1 cellular context compared by ENCODE assay signal in genomic region chr12:102913453-102914226, GRCh38.
TF ChIP-seq lines count a peak whose summit lies in the region.

No MANE protein-coding gene starts in this region.

TF ChIP-seq in HepG2, 621 proteins besides CTCF, POLR2A, EP300 and RAD21 (continued from another document):
- TF ChIP-seq HNF1A (IDR thresholded peaks at IDR 0.05; ENCODE audit: low read depth) (no peak), HNF1A (CRISPR knock-in tag; IDR thresholded peaks at IDR 0.05; ENCODE audit: borderline replicate concordance) (no peak), ATF4 (CRISPR knock-in tag; IDR thresholded peaks at IDR 0.05) (peak in 1 of 2 experiments; percentile 51; a peak in 1 of 4 replicates), LBX2 (CRISPR knock-in tag; IDR thresholded peaks at IDR 0.05; ENCODE audit: borderline replicate concordance) (no peak), NR2F1 (CRISPR knock-in tag; IDR thresholded peaks at IDR 0.05) (0 out of 4 replicates have a peak, but pooled peaks of 1 of the 2 experiments have one; percentile 31), TFE3 (CRISPR knock-in tag; IDR thresholded peaks at IDR 0.05) (0 out of 2 replicates have a peak, but pooled peaks have one; percentile 26), SIN3A (IDR thresholded peaks at IDR 0.05; ENCODE audit: borderline replicate concordance, low read depth, low read length) (no peak), EZH2 (conservative IDR thresholded peaks at IDR 0.05; ENCODE audit: low read depth, low read length) (no peak), TSC22D2 (CRISPR knock-in tag; IDR thresholded peaks at IDR 0.05; ENCODE audit: borderline replicate concordance) (no peak), ZBTB3 (CRISPR knock-in tag; IDR thresholded peaks at IDR 0.05; ENCODE audit: borderline replicate concordance, low read depth) (no peak), KDM4B (CRISPR knock-in tag; IDR thresholded peaks at IDR 0.05) (no peak), ZNF772 (CRISPR knock-in tag; IDR thresholded peaks at IDR 0.05) (no peak), ZNF737 (CRISPR knock-in tag; IDR thresholded peaks at IDR 0.05; ENCODE audit: borderline replicate concordance) (no peak), ARID3A (IDR thresholded peaks at IDR 0.05; ENCODE audit: low read depth, low read length) (peak; percentile 30; the same call in 1 of the 2 replicates), ONECUT2 (CRISPR knock-in tag; IDR thresholded peaks at IDR 0.05) (0 out of 2 replicates have a peak, but pooled peaks have one; percentile 7), YEATS2 (CRISPR knock-in tag; IDR thresholded peaks at IDR 0.05; ENCODE audit: borderline replicate concordance) (no peak), NR2F6 (IDR thresholded peaks at IDR 0.05) (peak; percentile 87), NR2F6 (CRISPR knock-in tag; IDR thresholded peaks at IDR 0.05) (peak; percentile 54), BCL3 (CRISPR knock-in tag; IDR thresholded peaks at IDR 0.05) (no peak), SOX13 (IDR thresholded peaks at IDR 0.05) (no peak), SOX13 (CRISPR knock-in tag; conservative IDR thresholded peaks at IDR 0.05 in 1 of 2, IDR thresholded peaks at IDR 0.05 in 1 of 2) (peak in 1 of 2 experiments; percentile 32; a peak in 1 of 4 replicates), PCBP1 (IDR thresholded peaks at IDR 0.05; ENCODE audit: borderline replicate concordance, low read depth, low read length) (no peak), ZBTB26 (CRISPR knock-in tag; IDR thresholded peaks at IDR 0.05; ENCODE audit: borderline replicate concordance) (no peak), SP1 (IDR thresholded peaks at IDR 0.05) (no peak), SP1 (CRISPR knock-in tag; IDR thresholded peaks at IDR 0.05) (no peak), SRY (CRISPR knock-in tag; IDR thresholded peaks at IDR 0.05) (no peak), SOX5 (CRISPR knock-in tag; IDR thresholded peaks at IDR 0.05; ENCODE audit: borderline replicate concordance) (peak; percentile 21; the same call in 1 of the 2 replicates), CEBPB (IDR thresholded peaks at IDR 0.05; ENCODE audit: borderline replicate concordance, low read depth, low read length) (peak; percentile 33; the same call in 1 of the 2 replicates), ETS1 (CRISPR knock-in tag; IDR thresholded peaks at IDR 0.05) (no peak), PCBP2 (optimal IDR thresholded peaks at IDR 0.05; ENCODE audit: low read depth, low read length, poor library complexity, severe bottlenecking) (no peak), HBP1 (CRISPR knock-in tag; IDR thresholded peaks at IDR 0.05; ENCODE audit: low read depth) (no peak), ZKSCAN5 (CRISPR knock-in tag; IDR thresholded peaks at IDR 0.05) (no peak), ZBTB2 (CRISPR knock-in tag; IDR thresholded peaks at IDR 0.05; ENCODE audit: low read depth) (no peak), MATR3 (CRISPR knock-in tag; IDR thresholded peaks at IDR 0.05) (no peak), NCOA2 (CRISPR knock-in tag; IDR thresholded peaks at IDR 0.05) (peak; percentile 47; the same call in 1 of the 2 replicates), ZNF678 (CRISPR knock-in tag; IDR thresholded peaks at IDR 0.05) (no peak)
